8 cellular contexts compared by ENCODE assay signal in genomic region chrX:48475774-48476577, GRCh38. TPM values are rescaled to one million over a fixed set of nuclear protein-coding genes. Genes with fewer than 3 reads are reported as not detected.
A peak's percentile ranks its signal among the peaks of the same experiment; 100 is the strongest.
DNase-seq lines count a peak whose midpoint lies in the region; ATAC-seq and TF ChIP-seq lines count a peak whose summit lies in the region.

TSS of gene FTSJ1 (plus strand) at chrX:48476199. CDS start at chrX:48478048, 1,849 bp downstream.

- H3K4me2 ChIP-seq in parathyroid adenoma (ENCODE audit: low read length): peak within 1 kb of the TSS; percentile 91

- H3K27ac ChIP-seq in parathyroid adenoma: peak within 1 kb of the TSS; percentile 62
- H3K27ac ChIP-seq in tibial nerve: peak within 1 kb of the TSS; percentile 62 to 91 (median 86)

- H3K27ac Mint-ChIP-seq in activated naive CD8-positive, alpha-beta T cell treated with anti-CD3 and anti-CD28 coated beads, Interleukin-2, amount 50 U/mL, for 24 hours: peak within 1 kb of the TSS; percentile 96

- peak; percentile 90 for ATAC-seq in HG02678 (IDR thresholded peaks at IDR 0.05; ENCODE audit: unreplicated experiment)
- ATAC-seq in activated naive CD8-positive, alpha-beta T cell treated with anti-CD3 and anti-CD28 coated beads, Interleukin-2, amount 50 U/mL, for 24 hours: peak; percentile 97
- peak; percentile 97 for ATAC-seq in Right ventricle myocardium inferior

- H3K27me3 Mint-ChIP-seq in activated naive CD8-positive, alpha-beta T cell treated with anti-CD3 and anti-CD28 coated beads, Interleukin-2, amount 50 U/mL, for 24 hours: no peaks in the 10 kb centered on the region

- H3K9ac ChIP-seq in parathyroid adenoma: peak within 1 kb of the TSS; percentile 28

- H3K36me3 ChIP-seq in parathyroid adenoma (ENCODE audit: control insufficient read depth, insufficient read depth, low read length): no peaks in the 10 kb centered on the region
- peaks cover 0 to 26% (median 0%) of the 10 kb centered on the region in 3 donors for H3K36me3 ChIP-seq in tibial nerve

- no peaks in the 10 kb centered on the region for H3K4me1 ChIP-seq in parathyroid adenoma
- peaks cover 0 to 24% (median 0%) of the 10 kb centered on the region in 4 donors for H3K4me1 ChIP-seq in tibial nerve

- H3K27me3 ChIP-seq in parathyroid adenoma (ENCODE audit: control insufficient read depth, insufficient read depth, low read length) (no peaks in the 10 kb centered on the region), tibial nerve (no peaks in the 10 kb centered on the region)

- intact Hi-C loops in Right ventricle myocardium inferior (cut with DNase I): no loop called here

- peak within 1 kb of the TSS; percentile 86 for H3K4me3 ChIP-seq in parathyroid adenoma (ENCODE audit: low read depth, low read length)
- peak within 1 kb of the TSS; percentile 42 to 84 (median 70) for H3K4me3 ChIP-seq in tibial nerve

- peak; percentile 49 for TF ChIP-seq POLR2A in GM10847 (IDR thresholded peaks at IDR 0.05; ENCODE audit: extremely low read depth, insufficient read length)
- TF ChIP-seq POLR2A in tibial nerve (IDR thresholded peaks at IDR 0.05): peak; percentile 25 to 33

- no peak for TF ChIP-seq CTCF in parathyroid adenoma (IDR thresholded peaks at IDR 0.05)
- TF ChIP-seq CTCF in tibial nerve (IDR thresholded peaks at IDR 0.05): peak in 1 of 5 experiments; percentile 16

- TF ChIP-seq EP300 in tibial nerve (IDR thresholded peaks at IDR 0.05): peak; percentile 32 to 85

- no peaks in the 10 kb centered on the region for H3K79me2 ChIP-seq in parathyroid adenoma

- peaks cover 27% of the 10 kb centered on the region for H3K36me3 Mint-ChIP-seq in activated naive CD8-positive, alpha-beta T cell treated with anti-CD3 and anti-CD28 coated beads, Interleukin-2, amount 50 U/mL, for 24 hours (ENCODE audit: low read depth)

- peak within 1 kb of the TSS; percentile 91 for H2AFZ ChIP-seq in parathyroid adenoma

- no peaks in the 10 kb centered on the region for H3K9me3 Mint-ChIP-seq in activated naive CD8-positive, alpha-beta T cell treated with anti-CD3 and anti-CD28 coated beads, Interleukin-2, amount 50 U/mL, for 24 hours

- peak within 1 kb of the TSS; percentile 91 for H3K4me3 Mint-ChIP-seq in activated naive CD8-positive, alpha-beta T cell treated with anti-CD3 and anti-CD28 coated beads, Interleukin-2, amount 50 U/mL, for 24 hours

- no peaks in the 10 kb centered on the region for H3K9me3 ChIP-seq in parathyroid adenoma (ENCODE audit: control insufficient read depth, low read length)
- H3K9me3 ChIP-seq in tibial nerve: no peaks in the 10 kb centered on the region

- DNase-seq in NCI-H128 (lab: John Stamatoyannopoulos, UW; ENCODE audit: unreplicated experiment) (peak; percentile 16), SW480 (ENCODE audit: low spot score) (peak; percentile 87), Right ventricle myocardium inferior (ENCODE audit: missing footprints) (peak; percentile 91), tibial nerve (ENCODE audit: low spot score in 2 of 2) (peak; percentile 70 to 86)
- peak; percentile 75 for DNase-seq in activated naive CD8-positive, alpha-beta T cell treated with anti-CD3 and anti-CD28 coated beads, Interleukin-2, amount 50 U/mL, for 24 hours

- WGBS in tibial nerve, 2 donors: 0 to 39% methylated on average over 38 to 75 of the region's 75 CpGs

- peaks cover 32% of the 10 kb centered on the region for H3K4me1 Mint-ChIP-seq in activated naive CD8-positive, alpha-beta T cell treated with anti-CD3 and anti-CD28 coated beads, Interleukin-2, amount 50 U/mL, for 24 hours

RNA-seq across cellular contexts. Expression of gene FTSJ1, which starts in this region (rescaled TPM):
- total RNA-seq in Right ventricle myocardium inferior: 15.7 TPM
- 10 to 100 TPM; 46.1 to 81.3 (median 51.0) TPM for total RNA-seq in tibial nerve

Comparison
In these comparisons a context has a peak if more than half of its experiments do, and no peak if none do; other contexts are left out.
1. Peak in every context shown above with its lines: DNase-seq, ATAC-seq, H3K4me3 ChIP-seq and H3K27ac ChIP-seq.
2. DNase-seq: peak in every context shown above with its lines; median percentile 91 in Right ventricle myocardium inferior; 87 in SW480; 78 in tibial nerve; 75 in activated naive CD8-positive, alpha-beta T cell treated with anti-CD3 and anti-CD28 coated beads, Interleukin-2, amount 50 U/mL, for 24 hours; 16 in NCI-H128.